Comparison of ENCODE assay signal across 16 cellular contexts in the genomic region with DNA sequence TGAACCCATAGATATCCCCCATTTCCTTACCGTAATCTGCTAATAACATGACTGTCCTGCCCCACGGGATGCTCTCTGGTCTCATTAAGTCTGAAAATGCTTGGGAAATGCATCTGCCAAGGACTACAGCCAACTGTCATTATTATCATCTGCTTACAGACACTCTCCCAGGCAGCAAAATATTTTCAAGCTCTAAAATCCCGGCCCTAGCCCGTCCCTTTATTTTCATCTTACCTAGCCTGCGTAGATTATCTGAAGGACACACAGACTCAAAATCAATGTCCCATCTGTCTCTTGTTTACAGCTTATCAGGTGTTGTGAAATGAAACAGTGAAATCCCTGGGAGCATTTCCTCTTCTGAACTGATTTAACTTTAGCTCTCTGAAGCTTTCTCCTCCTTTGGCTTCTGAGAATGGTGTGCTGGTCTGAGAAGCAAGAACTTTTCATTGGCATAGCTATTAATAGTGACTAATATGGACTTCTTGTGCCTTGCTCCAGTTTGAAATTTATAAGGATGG.
A peak's percentile ranks its signal among the peaks of the same experiment; 100 is the strongest.
DNase-seq lines count a peak whose midpoint lies in the region; ATAC-seq lines count a peak whose summit lies in the region.
"Had no signal": no experiment of that assay in that cellular context is flagged by ENCODE, and none has a peak within 500 bp of the region (broad histone marks: within the 10 kb centered on the region; RNA-seq: fewer than 3 reads in every experiment).

No MANE protein-coding gene starts in this region.

- CTCF ChIA-PET in activated CD4-positive, alpha-beta T cell treated with anti-CD3 and anti-CD28 coated beads, Interleukin-2, amount 10 ng/mL, durations not matched to agents 7 days and 5 days (lab: Charles Lee), result no interaction called here

- H3K4me3 Mint-ChIP-seq in activated CD4-positive, alpha-beta T cell treated with anti-CD3 and anti-CD28 coated beads, Interleukin-2, amount 10 ng/mL, durations not matched to agents 7 days and 5 days, result no peak overlapping the region

- H3K9me3 Mint-ChIP-seq in activated CD4-positive, alpha-beta T cell treated with anti-CD3 and anti-CD28 coated beads, Interleukin-2, amount 10 ng/mL, durations not matched to agents 7 days and 5 days, result no peaks in the 10 kb centered on the region

- H3K4me1 Mint-ChIP-seq in activated CD4-positive, alpha-beta T cell treated with anti-CD3 and anti-CD28 coated beads, Interleukin-2, amount 10 ng/mL, durations not matched to agents 7 days and 5 days, result no peaks in the 10 kb centered on the region

- WGBS in aorta, 2 donors, result 76 to 82% methylated on average over 5 of the region's 5 CpGs

- peaks cover 3% of the 10 kb centered on the region for H3K27me3 Mint-ChIP-seq in activated CD4-positive, alpha-beta T cell treated with anti-CD3 and anti-CD28 coated beads, Interleukin-2, amount 10 ng/mL, durations not matched to agents 7 days and 5 days

- H3K27me3 ChIP-seq in muscle layer of duodenum (ENCODE audit: low read depth, low read length) (no peaks in the 10 kb centered on the region), aorta (ENCODE audit: control insufficient read depth in 1 of 2, insufficient read depth in 2 of 2, low read length in 1 of 2) (no peaks in the 10 kb centered on the region)

- POLR2A ChIA-PET in activated CD4-positive, alpha-beta T cell treated with anti-CD3 and anti-CD28 coated beads, Interleukin-2, amount 10 ng/mL, durations not matched to agents 7 days and 5 days (lab: Charles Lee), result no interaction called here

- H3K36me3 ChIP-seq in muscle layer of duodenum (ENCODE audit: control insufficient read depth in 1 of 2, insufficient read depth in 2 of 2, low read length in 2 of 2) (no peaks in the 10 kb centered on the region), aorta (ENCODE audit: control insufficient read depth in 1 of 2, insufficient read depth in 2 of 2, low read length in 1 of 2) (peaks cover 0 to 2% of the 10 kb centered on the region in 2 donors)

- H3K9me3 ChIP-seq in muscle layer of duodenum (ENCODE audit: control insufficient read depth in 1 of 2, low read length in 2 of 2) (no peaks in the 10 kb centered on the region), aorta (ENCODE audit: control insufficient read depth, low read length) (no peaks in the 10 kb centered on the region)
- H3K9me3 ChIP-seq: A549 had no signal

- H3K27ac ChIP-seq in muscle layer of duodenum (ENCODE audit: low read length) (peak overlapping the region; percentile 11), aorta (ENCODE audit: low read depth in 1 of 2, low read length in 2 of 2) (no peak overlapping the region)
- H3K27ac ChIP-seq: A549 had no signal

- H3K4me1 ChIP-seq in muscle layer of duodenum (ENCODE audit: control insufficient read depth in 1 of 2, insufficient read depth in 2 of 2, low read length in 2 of 2) (peaks cover 0 to 7% of the 10 kb centered on the region in 2 donors), aorta (ENCODE audit: control insufficient read depth in 1 of 2, insufficient read depth in 2 of 2, low read length in 2 of 2) (no peaks in the 10 kb centered on the region)

- intact Hi-C loops in Right ventricle myocardium inferior (cut with DNase I), result no loop called here
- intact Hi-C loops in cardiac septum (cut with DNase I), result no loop called here
- intact Hi-C loops in aorta (cut with DNase I), result no loop called here

- H3K36me3 Mint-ChIP-seq in activated CD4-positive, alpha-beta T cell treated with anti-CD3 and anti-CD28 coated beads, Interleukin-2, amount 10 ng/mL, durations not matched to agents 7 days and 5 days (ENCODE audit: low read depth), result no peaks in the 10 kb centered on the region

- no peak overlapping the region for H3K27ac Mint-ChIP-seq in activated CD4-positive, alpha-beta T cell treated with anti-CD3 and anti-CD28 coated beads, Interleukin-2, amount 10 ng/mL, durations not matched to agents 7 days and 5 days

- ATAC-seq in Right ventricle myocardium inferior (peak; percentile 69), aorta (ENCODE audit: low FRiP score) (peak; percentile 20), HG03045 (IDR thresholded peaks at IDR 0.05; ENCODE audit: unreplicated experiment) (no peak), GM21576 (IDR thresholded peaks at IDR 0.05; ENCODE audit: unreplicated experiment) (no peak)
- ATAC-seq: A549, left colon had no signal

- DNase-seq in Right ventricle myocardium inferior (ENCODE audit: missing footprints) (no peak), cardiac septum (ENCODE audit: low spot score) (no peak), fibroblast of peridontal ligament (ENCODE audit: extremely low read depth) (peak; percentile 24), aorta (no peak)
- DNase-seq in activated CD4-positive, alpha-beta T cell treated with anti-CD3 and anti-CD28 coated beads, Interleukin-2, amount 10 ng/mL, durations not matched to agents 7 days and 5 days, result no peak
- DNase-seq: activated CD4-positive, alpha-beta T cell treated with anti-CD3 and anti-CD28 coated beads for 4 hours; activated gamma-delta T cell treated with Interleukin-2 at 50 U/mL for 16 hours; cerebellar nuclear complex; DND-41; foreskin melanocyte; left colon; NCI-H510A treated with DMSO at 0.1 percent for 48 hours had no signal

- no peak overlapping the region for H3K4me3 ChIP-seq in muscle layer of duodenum (ENCODE audit: low read depth in 1 of 2, low read length in 2 of 2)
- H3K4me3 ChIP-seq in aorta (ENCODE audit: low read length in 2 of 2), result no peak overlapping the region
- H3K4me3 ChIP-seq: A549 had no signal

Comparison
In these comparisons a context has a peak if more than half of its experiments do, and no peak if none do; other contexts are left out.
1. ATAC-seq: peak in Right ventricle myocardium inferior (single experiment) and aorta (single experiment); none in HG03045 (single experiment) and GM21576 (single experiment).